In the genomic region with DNA sequence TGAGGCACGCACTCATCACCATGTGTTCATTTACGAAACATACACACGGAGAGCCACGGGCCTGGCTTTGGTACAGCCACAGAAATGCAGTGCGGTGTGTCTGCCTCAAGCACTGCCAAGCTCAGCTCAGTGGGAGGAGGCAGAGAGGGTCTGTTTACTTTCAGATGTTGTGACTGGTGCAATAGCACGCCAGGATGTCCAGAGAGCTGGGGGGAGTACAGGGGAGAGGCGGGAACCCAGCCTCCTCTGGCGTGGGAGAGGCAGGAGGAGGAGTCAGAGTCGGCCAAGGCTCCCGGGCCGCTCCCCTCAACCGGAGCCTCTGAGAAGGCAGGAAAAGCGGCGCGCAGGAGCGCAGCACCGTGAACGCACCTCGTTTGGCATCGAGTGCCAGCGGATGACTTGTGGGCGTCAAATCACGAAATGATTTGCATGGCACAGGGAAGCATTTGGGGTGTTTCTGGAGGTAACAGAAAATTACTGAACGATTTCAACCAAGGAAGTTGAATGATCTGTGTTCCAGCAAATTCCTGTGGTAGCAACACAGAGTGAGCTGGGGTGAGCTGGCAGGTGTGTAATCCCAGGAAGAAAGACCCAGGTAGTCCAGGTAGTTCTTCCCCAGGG, we compare ENCODE assay signal across 1 cellular context.
A peak's percentile ranks its signal among the peaks of the same experiment; 100 is the strongest.
TF ChIP-seq lines count a peak whose summit lies in the region.

No MANE protein-coding gene starts in this region.

TF ChIP-seq in HEK293, 187 proteins besides CTCF, POLR2A, EP300 and RAD21 (continued from another document):
- TF ChIP-seq, protein P1, sequence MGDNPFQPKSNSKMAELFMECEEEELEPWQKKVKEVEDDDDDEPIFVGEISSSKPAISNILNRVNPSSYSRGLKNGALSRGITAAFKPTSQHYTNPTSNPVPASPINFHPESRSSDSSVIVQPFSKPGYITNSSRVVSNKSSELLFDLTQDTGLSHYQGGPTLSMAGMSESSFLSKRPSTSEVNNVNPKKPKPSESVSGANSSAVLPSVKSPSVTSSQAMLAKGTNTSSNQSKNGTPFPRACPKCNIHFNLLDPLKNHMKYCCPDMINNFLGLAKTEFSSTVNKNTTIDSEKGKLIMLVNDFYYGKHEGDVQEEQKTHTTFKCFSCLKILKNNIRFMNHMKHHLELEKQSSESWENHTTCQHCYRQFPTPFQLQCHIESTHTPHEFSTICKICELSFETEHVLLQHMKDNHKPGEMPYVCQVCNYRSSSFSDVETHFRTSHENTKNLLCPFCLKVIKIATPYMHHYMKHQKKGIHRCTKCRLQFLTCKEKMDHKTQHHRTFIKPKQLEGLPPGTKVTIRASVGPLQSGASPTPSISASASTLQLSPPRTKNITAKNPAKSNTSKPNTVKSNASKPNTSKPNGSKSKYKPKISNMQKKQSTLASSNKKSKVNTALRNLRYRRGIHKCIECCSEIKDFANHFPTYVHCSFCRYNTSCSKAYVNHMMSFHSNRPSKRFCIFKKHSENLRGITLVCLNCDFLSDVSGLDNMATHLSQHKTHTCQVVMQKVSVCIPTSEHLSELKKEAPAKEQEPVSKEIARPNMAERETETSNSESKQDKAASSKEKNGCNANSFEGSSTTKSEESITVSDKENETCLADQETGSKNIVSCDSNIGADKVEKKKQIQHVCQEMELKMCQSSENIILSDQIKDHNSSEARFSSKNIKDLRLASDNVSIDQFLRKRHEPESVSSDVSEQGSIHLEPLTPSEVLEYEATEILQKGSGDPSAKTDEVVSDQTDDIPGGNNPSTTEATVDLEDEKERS (tag by site-specific recombination; IDR thresholded peaks at IDR 0.05), result no peak
- TF ChIP-seq KLF16 (tag by site-specific recombination; IDR thresholded peaks at IDR 0.05) (peak; percentile 81), KLF1 (tag by site-specific recombination; IDR thresholded peaks at IDR 0.05) (peak; percentile 37; the same call in 1 of the 2 replicates), WT1 (tag by site-specific recombination; IDR thresholded peaks at IDR 0.05) (peak; percentile 49), EGR2 (tag by site-specific recombination; IDR thresholded peaks at IDR 0.05; ENCODE audit: low read depth) (peak; percentile 79), ZIC2 (tag by site-specific recombination; IDR thresholded peaks at IDR 0.05) (peak; percentile 52), ZNF521 (tag by site-specific recombination; IDR thresholded peaks at IDR 0.05) (no peak), ZNF266 (tag by site-specific recombination; IDR thresholded peaks at IDR 0.05; ENCODE audit: low read depth) (no peak)
TF ChIP-seq in HEK293: peak in this region for 24.
